In genomic region chr6:123986938-123987337, GRCh38 we compare ENCODE assay signal across 13 cellular contexts.
"Had no signal": no experiment of that assay in that cellular context is flagged by ENCODE, and none has a peak within 500 bp of the region (broad histone marks: within the 10 kb centered on the region; RNA-seq: fewer than 3 reads in every experiment).

No MANE protein-coding gene starts in this region.

- H3K4me1 ChIP-seq: stomach had no signal

- H3K27me3 ChIP-seq: stomach had no signal

- H3K4me3 ChIP-seq: coronary artery, stomach, thoracic aorta had no signal

- H3K36me3 ChIP-seq: stomach, thoracic aorta had no signal

- DNase-seq: activated B cell treated with CpG ODN at 0.5 μM for 24 hours; activated CD4-positive, alpha-beta T cell treated with anti-CD3 and anti-CD28 coated beads, Interleukin-2, amount 10 ng/mL, durations not matched to agents 24 days and 14 days; activated naive CD4-positive, alpha-beta T cell treated with anti-CD3 and anti-CD28 coated beads, Interleukin-2, amount 50 U/mL, for 16 hours; caudate nucleus; effector CD4-positive, alpha-beta T cell; foreskin melanocyte; head of caudate nucleus; naive B cell; retina; stimulated activated CD4-positive, alpha-beta T cell treated with anti-CD3 and anti-CD28 coated beads, Interleukin-4, amount 100 ng/mL, for 4 hours; stomach had no signal

- H3K27ac ChIP-seq: coronary artery, stomach, thoracic aorta had no signal

- H3K9me3 ChIP-seq: stomach, thoracic aorta had no signal
